Comparison of ENCODE assay signal across 19 cellular contexts in the genomic region with DNA sequence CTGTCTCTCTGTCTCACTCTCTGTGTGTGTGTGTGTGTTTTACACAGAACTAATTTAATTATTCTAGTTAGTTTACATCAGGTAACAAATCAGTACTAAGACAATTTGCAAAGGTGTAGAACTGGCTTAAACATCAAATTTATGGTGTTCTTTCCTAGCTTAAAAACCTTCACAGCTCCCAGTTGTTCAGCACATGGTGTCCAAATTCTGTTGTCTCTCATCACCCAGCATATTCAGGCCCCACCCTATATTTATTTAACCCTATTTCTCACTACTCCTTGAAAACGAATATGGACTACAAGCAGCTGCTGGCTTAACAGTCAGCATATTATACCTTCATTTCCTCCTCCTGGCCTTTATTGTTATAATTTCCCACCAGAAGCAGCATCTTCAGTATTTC. TPM values are rescaled to one million over a fixed set of nuclear protein-coding genes. Genes with fewer than 3 reads are reported as not detected.
DNase-seq lines count a peak whose midpoint lies in the region; ATAC-seq, FAIRE-seq and TF ChIP-seq lines count a peak whose summit lies in the region.
"Had no signal": no experiment of that assay in that cellular context is flagged by ENCODE, and none has a peak within 500 bp of the region (broad histone marks: within the 10 kb centered on the region; RNA-seq: fewer than 3 reads in every experiment).

No MANE protein-coding gene starts in this region.

- FAIRE-seq in A549 (lab: Jason Lieb, UNC), result no peak
- FAIRE-seq: A204.1, GM12891 had no signal

- peak overlapping the region; percentile 50 for H2AK5ac ChIP-seq in mesenchymal stem cell (ENCODE audit: low read length, severe bottlenecking)

- H3K9me3 ChIP-seq in A549, result no peaks in the 10 kb centered on the region
- H3K9me3 ChIP-seq in esophagus (ENCODE audit: control insufficient read depth in 2 of 2, insufficient read depth in 1 of 2, low read depth in 1 of 2, low read length in 1 of 2), result no peaks in the 10 kb centered on the region
- no peaks in the 10 kb centered on the region for H3K9me3 ChIP-seq in mesenchymal stem cell (ENCODE audit: control insufficient read depth, low read length)

- ATAC-seq in A549, result no peak
- no peak for ATAC-seq in HG02938 (IDR thresholded peaks at IDR 0.05; ENCODE audit: unreplicated experiment)
- ATAC-seq in GM19035 (IDR thresholded peaks at IDR 0.05; ENCODE audit: unreplicated experiment), result no peak
- ATAC-seq: Right ventricle myocardium inferior had no signal

- peak overlapping the region; percentile 59 for H3K9ac ChIP-seq in mesenchymal stem cell (ENCODE audit: low read length)

- H3K27ac ChIP-seq in A549 (peak overlapping the region; percentile 76 to 84; a peak in 5 of 6 replicates), esophagus (ENCODE audit: low read depth in 2 of 2, low read length in 1 of 2) (peak overlapping the region; percentile 84 to 98), mesenchymal stem cell (ENCODE audit: low read length, poor library complexity, severe bottlenecking) (no peak overlapping the region)
- H3K27ac ChIP-seq: PC-9 had no signal

- TF ChIP-seq RAD21 in A549 (conservative IDR thresholded peaks at IDR 0.05 in 1 of 2, IDR thresholded peaks at IDR 0.05 in 1 of 2), result no peak

- peaks cover 11% of the 10 kb centered on the region for H3K79me1 ChIP-seq in mesenchymal stem cell (replicated peaks; ENCODE audit: low read length, poor library complexity, severe bottlenecking)

- TF ChIP-seq POLR2A in A549 (IDR thresholded peaks at IDR 0.05; ENCODE audit: low read length), result no peak

- TF ChIP-seq EP300 in A549 (IDR thresholded peaks at IDR 0.05), result no peak

- no peak overlapping the region for H4K91ac ChIP-seq in mesenchymal stem cell (ENCODE audit: low read length)

- peaks cover 80% of the 10 kb centered on the region for H3K4me1 ChIP-seq in A549
- H3K4me1 ChIP-seq in esophagus (ENCODE audit: control insufficient read depth in 2 of 2, insufficient read depth in 2 of 2, low read length in 1 of 2), result peaks cover 0 to 5% of the 10 kb centered on the region in 2 donors
- H3K4me1 ChIP-seq in mesenchymal stem cell (ENCODE audit: control insufficient read depth, insufficient read depth, low read depth, low read length), result peaks cover 9% of the 10 kb centered on the region

- DNase-seq in A549 (ENCODE audit: low read depth in 1 of 2, low spot score in 1 of 2), result no peak
- peak; percentile 31 for DNase-seq in LHCN-M2 (ENCODE audit: low read depth)
- DNase-seq in mesenchymal stem cell, result no peak
- DNase-seq in GOT3 (lab: John Stamatoyannopoulos, UW), result no peak
- DNase-seq in NCI-H1417 (lab: John Stamatoyannopoulos, UW), result no peak
- DNase-seq: AML-193, DMS79, Karpas-422, NCI-H1930, NCI-H2171, NCI-H446 treated with DMSO at 0.1 percent for 48 hours, NCI-H774, PC-9 had no signal

- H3K14ac ChIP-seq in mesenchymal stem cell (ENCODE audit: low read length in 2 of 2), result no peak overlapping the region

- no peak overlapping the region for H2AFZ ChIP-seq in mesenchymal stem cell (ENCODE audit: low read depth, low read length)
- H2AFZ ChIP-seq: PC-9 had no signal

- H3K27me3 ChIP-seq in esophagus (ENCODE audit: control insufficient read depth in 1 of 2, insufficient read depth in 2 of 2, low read length in 2 of 2) (no peaks in the 10 kb centered on the region), mesenchymal stem cell (ENCODE audit: control insufficient read depth in 1 of 2, insufficient read depth in 1 of 2, low read length in 2 of 2) (no peaks in the 10 kb centered on the region)

- no peak overlapping the region for H2BK15ac ChIP-seq in mesenchymal stem cell (ENCODE audit: low read depth, poor library complexity, severe bottlenecking)

- 34% methylated on average over 1 of the region's 1 CpG for WGBS in A549 (ENCODE audit: missing lambda C conversion rate)
- WGBS in esophagus, 2 donors, result 23 to 41% methylated on average over 1 of the region's 1 CpG
- 86% methylated on average over 1 of the region's 1 CpG for WGBS in mesenchymal stem cell

- no peak overlapping the region for H3K23ac ChIP-seq in mesenchymal stem cell (ENCODE audit: low read length in 2 of 2)

- H3K4me2 ChIP-seq in A549 (peak overlapping the region; percentile 50; the same call in 1 of the 3 replicates), mesenchymal stem cell (ENCODE audit: low read length, poor library complexity, severe bottlenecking) (no peak overlapping the region)
- H3K4me2 ChIP-seq: PC-9 had no signal

- POLR2A ChIA-PET in A549 (lab: Yijun Ruan, JAX), result no interaction called here

- H2BK120ac ChIP-seq in mesenchymal stem cell (ENCODE audit: low read depth, low read length), result no peak overlapping the region

- TF ChIP-seq CTCF in A549 (IDR thresholded peaks at IDR 0.05), result no peak

- H2BK5ac ChIP-seq in mesenchymal stem cell (ENCODE audit: low read depth, low read length, poor library complexity, severe bottlenecking), result no peak overlapping the region

- no peak overlapping the region for H3K18ac ChIP-seq in mesenchymal stem cell (ENCODE audit: low read depth in 1 of 2, low read length in 2 of 2)

- H3K36me3 ChIP-seq in esophagus (ENCODE audit: control insufficient read depth in 2 of 2, insufficient read depth in 2 of 2, low read length in 1 of 2) (no peaks in the 10 kb centered on the region), mesenchymal stem cell (ENCODE audit: control insufficient read depth in 1 of 2, insufficient read depth in 2 of 2, low read depth in 1 of 2, low read length in 2 of 2) (no peaks in the 10 kb centered on the region)

- CTCF ChIA-PET in A549 (lab: Yijun Ruan, JAX), result interaction anchor here (1.3 to 2.6 kb wide), 2 partner anchors 8 to 55 kb away, joined by 3 to 10 read pairs; no protein-coding TSS in a partner anchor

- no peak overlapping the region for H2BK12ac ChIP-seq in mesenchymal stem cell (ENCODE audit: low read length in 2 of 2)

- H3K4ac ChIP-seq in mesenchymal stem cell (ENCODE audit: low read depth in 1 of 2, low read length in 2 of 2), result no peak overlapping the region

- no peak overlapping the region for H4K8ac ChIP-seq in mesenchymal stem cell (ENCODE audit: low read length)

- H3K4me3 ChIP-seq in A549, result no peak overlapping the region
- H3K4me3 ChIP-seq in esophagus (ENCODE audit: low read depth in 1 of 2, low read length in 2 of 2), result peak overlapping the region; percentile 27 to 88
- H3K4me3 ChIP-seq in mesenchymal stem cell (ENCODE audit: insufficient read depth in 1 of 2, low read depth in 1 of 2, low read length in 2 of 2), result no peak overlapping the region
- H3K4me3 ChIP-seq: PC-9 had no signal

TF ChIP-seq in A549, 52 proteins besides CTCF, POLR2A, EP300 and RAD21:
- TF ChIP-seq KDM5A (IDR thresholded peaks at IDR 0.05), result no peak
- no peak for TF ChIP-seq JUN (IDR thresholded peaks at IDR 0.05)
- no peak for TF ChIP-seq POLR2AphosphoS2 (conservative IDR thresholded peaks at IDR 0.05; ENCODE audit: low read length)
- no peak for TF ChIP-seq KDM1A (IDR thresholded peaks at IDR 0.05; ENCODE audit: low read depth)
- TF ChIP-seq, protein P1, sequence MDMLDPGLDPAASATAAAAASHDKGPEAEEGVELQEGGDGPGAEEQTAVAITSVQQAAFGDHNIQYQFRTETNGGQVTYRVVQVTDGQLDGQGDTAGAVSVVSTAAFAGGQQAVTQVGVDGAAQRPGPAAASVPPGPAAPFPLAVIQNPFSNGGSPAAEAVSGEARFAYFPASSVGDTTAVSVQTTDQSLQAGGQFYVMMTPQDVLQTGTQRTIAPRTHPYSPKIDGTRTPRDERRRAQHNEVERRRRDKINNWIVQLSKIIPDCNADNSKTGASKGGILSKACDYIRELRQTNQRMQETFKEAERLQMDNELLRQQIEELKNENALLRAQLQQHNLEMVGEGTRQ (IDR thresholded peaks at IDR 0.05), result no peak
- TF ChIP-seq FOXS1 (CRISPR knock-in tag; IDR thresholded peaks at IDR 0.05), result no peak
- TF ChIP-seq, protein P2, sequence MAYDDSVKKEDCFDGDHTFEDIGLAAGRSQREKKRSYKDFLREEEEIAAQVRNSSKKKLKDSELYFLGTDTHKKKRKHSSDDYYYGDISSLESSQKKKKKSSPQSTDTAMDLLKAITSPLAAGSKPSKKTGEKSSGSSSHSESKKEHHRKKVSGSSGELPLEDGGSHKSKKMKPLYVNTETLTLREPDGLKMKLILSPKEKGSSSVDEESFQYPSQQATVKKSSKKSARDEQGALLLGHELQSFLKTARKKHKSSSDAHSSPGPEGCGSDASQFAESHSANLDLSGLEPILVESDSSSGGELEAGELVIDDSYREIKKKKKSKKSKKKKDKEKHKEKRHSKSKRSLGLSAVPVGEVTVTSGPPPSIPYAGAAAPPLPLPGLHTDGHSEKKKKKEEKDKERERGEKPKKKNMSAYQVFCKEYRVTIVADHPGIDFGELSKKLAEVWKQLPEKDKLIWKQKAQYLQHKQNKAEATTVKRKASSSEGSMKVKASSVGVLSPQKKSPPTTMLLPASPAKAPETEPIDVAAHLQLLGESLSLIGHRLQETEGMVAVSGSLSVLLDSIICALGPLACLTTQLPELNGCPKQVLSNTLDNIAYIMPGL (CRISPR knock-in tag; IDR thresholded peaks at IDR 0.05; ENCODE audit: borderline replicate concordance), result no peak
TF ChIP-seq in A549: peak in this region for 0.

RNA-seq across cellular contexts. Expression of a gene that starts 1.1 kb away (rescaled TPM):
- polyA plus RNA-seq in A549 (2011; rRNA removed) (6.9 and 7.3 TPM in 2 replicates), A549 (2017; fragmentation: RNase III; extraction: RNeasy Plus Mini Kit Qiagen cat#74134 plus additional on column Dnase treatment) (1.0 to 1.6 TPM (median 1.1 TPM) in 3 replicates), esophagus (10 to 100 TPM; 83.2 to 85.1 TPM)
- 0.58 and 0.63 TPM in 2 replicates for polyA plus RNA-seq in A549 (2012; cell fraction: cytosol; rRNA removed)
- 1.3 and 2.1 TPM in 2 replicates for polyA plus RNA-seq in A549 (2012; cell fraction: nucleus; rRNA removed)
- polyA minus RNA-seq in A549 (2011; rRNA and poly(A)+ RNA removed), result 5.3 and 7.5 TPM in 2 replicates
- 0.57 and 2.2 TPM in 2 replicates for total RNA-seq in LHCN-M2 (2014; rRNA removed)
- 0.64 TPM for polyA plus RNA-seq in LHCN-M2 (2012)
- 2.4 TPM for polyA plus RNA-seq in mesenchymal stem cell (2013, experiment 1 of 2)
- 2.5 TPM for polyA plus RNA-seq in mesenchymal stem cell (2013, experiment 2 of 2)

Comparison
In these comparisons a context has a peak if more than half of its experiments do, and no peak if none do; other contexts are left out.
1. H3K4me3 ChIP-seq: peak in esophagus (2 of 2); none in A549 (single experiment) and mesenchymal stem cell (0 of 2).
2. RNA of a gene that starts 1.1 kb away (polyA plus RNA-seq): 83.2 to 85.1 TPM in esophagus; 0.58 to 7.3 TPM in A549; every median in the first group is over 10 times any median in the second.